ENCODE assay signal across 23 cellular contexts in genomic region chr2:239122711-239123110, GRCh38.
"Had no signal": no experiment of that assay in that cellular context is flagged by ENCODE, and none has a peak within 500 bp of the region (broad histone marks: within the 10 kb centered on the region; RNA-seq: fewer than 3 reads in every experiment).

No MANE protein-coding gene starts in this region.

- DNase-seq: activated CD4-positive, alpha-beta T cell treated with anti-CD3 and anti-CD28 coated beads for 4 hours; activated CD4-positive, alpha-beta T cell treated with anti-CD3 and anti-CD28 coated beads, Interleukin-2, amount 50 U/mL, for 48 hours; activated CD4-positive, CD25-positive, alpha-beta regulatory T cell; activated CD8-positive, alpha-beta memory T cell treated with anti-CD3 and anti-CD28 coated beads, Interleukin-2, amount 50 U/mL, for 48 hours; activated naive CD4-positive, alpha-beta T cell; activated T-cell treated with anti-CD3 and anti-CD28 coated beads, Interleukin-2, amount 50 U/mL, for 4 hours; adrenal gland; foreskin fibroblast; immature natural killer cell; midbrain; right lobe of liver; small intestine; stimulated activated CD4-positive, alpha-beta T cell treated with anti-CD3 and anti-CD28 coated beads, Interleukin-15, amount 100 ng/mL, for 24 hours; stimulated activated naive B cell treated with anti-CD40 and anti-IgM and Interleukin-4, amounts not matched to agents 10 μg/mL and 1 μg/mL and 100 μg/mL, for 72 hours; SW 1271; T-helper 17 cell had no signal

- H3K27ac Mint-ChIP-seq: activated naive CD8-positive, alpha-beta T cell; activated T-helper 2 cell treated with anti-CD3 and anti-CD28 coated beads, Interferon-gamma antibody, Interleukin-2, Interleukin-4, amounts not matched to agents 10 μg/mL and 5 μg/mL and 100 μg/mL, durations not matched to agents 14 hours and 24 hours and 36 hours; immature natural killer cell; natural killer cell treated with Interleukin-12 subunit alpha and Interleukin-12 subunit beta and Interleukin-15 and Interleukin-18, amount 100 ng/mL, for 72 hours; stimulated activated naive B cell treated with anti-CD40 and anti-IgM and Interleukin-4, amounts not matched to agents 10 μg/mL and 1 μg/mL and 100 μg/mL, for 72 hours; T-helper 17 cell had no signal

- H3K4me3 Mint-ChIP-seq: activated naive CD8-positive, alpha-beta T cell; activated T-cell treated with anti-CD3 and anti-CD28 coated beads, Interleukin-2, amount 50 U/mL, for 4 hours; immature natural killer cell; natural killer cell treated with Interleukin-12 subunit alpha and Interleukin-12 subunit beta and Interleukin-15 and Interleukin-18, amount 100 ng/mL, for 72 hours; stimulated activated naive B cell treated with anti-CD40 and anti-IgM and Interleukin-4, amounts not matched to agents 10 μg/mL and 1 μg/mL and 100 μg/mL, for 72 hours; T-helper 17 cell had no signal

- H3K27me3 ChIP-seq: adrenal gland, hepatocyte, right lobe of liver had no signal

- H3K9me3 ChIP-seq: adrenal gland, right lobe of liver had no signal

- H3K27ac ChIP-seq: adrenal gland, coronary artery, epithelial cell of prostate, hepatocyte, parathyroid adenoma, right lobe of liver had no signal

- H3K27me3 Mint-ChIP-seq: activated naive CD8-positive, alpha-beta T cell; stimulated activated naive B cell treated with anti-CD40 and anti-IgM and Interleukin-4, amounts not matched to agents 10 μg/mL and 1 μg/mL and 100 μg/mL, for 72 hours; T-helper 17 cell had no signal

- ATAC-seq: activated T-cell treated with anti-CD3 and anti-CD28 coated beads, Interleukin-2, amount 50 U/mL, for 4 hours; natural killer cell treated with Interleukin-12 subunit alpha and Interleukin-12 subunit beta and Interleukin-15 and Interleukin-18, amount 100 ng/mL, for 72 hours; right lobe of liver; stimulated activated naive B cell treated with anti-CD40 and anti-IgM and Interleukin-4, amounts not matched to agents 10 μg/mL and 1 μg/mL and 100 μg/mL, for 72 hours; T-helper 17 cell had no signal

- H3K9me3 Mint-ChIP-seq: activated T-cell treated with anti-CD3 and anti-CD28 coated beads, Interleukin-2, amount 50 U/mL, for 4 hours; activated T-helper 2 cell treated with anti-CD3 and anti-CD28 coated beads, Interferon-gamma antibody, Interleukin-2, Interleukin-4, amounts not matched to agents 10 μg/mL and 5 μg/mL and 100 μg/mL, durations not matched to agents 14 hours and 24 hours and 36 hours; immature natural killer cell; natural killer cell treated with Interleukin-12 subunit alpha and Interleukin-12 subunit beta and Interleukin-15 and Interleukin-18, amount 100 ng/mL, for 72 hours; stimulated activated naive B cell treated with anti-CD40 and anti-IgM and Interleukin-4, amounts not matched to agents 10 μg/mL and 1 μg/mL and 100 μg/mL, for 72 hours had no signal

- H3K4me1 ChIP-seq: adrenal gland, parathyroid adenoma, right lobe of liver had no signal

- H3K4me3 ChIP-seq: adrenal gland, coronary artery, hepatocyte, right lobe of liver had no signal
